ENCODE assay signal across 9 cellular contexts in the genomic region with DNA sequence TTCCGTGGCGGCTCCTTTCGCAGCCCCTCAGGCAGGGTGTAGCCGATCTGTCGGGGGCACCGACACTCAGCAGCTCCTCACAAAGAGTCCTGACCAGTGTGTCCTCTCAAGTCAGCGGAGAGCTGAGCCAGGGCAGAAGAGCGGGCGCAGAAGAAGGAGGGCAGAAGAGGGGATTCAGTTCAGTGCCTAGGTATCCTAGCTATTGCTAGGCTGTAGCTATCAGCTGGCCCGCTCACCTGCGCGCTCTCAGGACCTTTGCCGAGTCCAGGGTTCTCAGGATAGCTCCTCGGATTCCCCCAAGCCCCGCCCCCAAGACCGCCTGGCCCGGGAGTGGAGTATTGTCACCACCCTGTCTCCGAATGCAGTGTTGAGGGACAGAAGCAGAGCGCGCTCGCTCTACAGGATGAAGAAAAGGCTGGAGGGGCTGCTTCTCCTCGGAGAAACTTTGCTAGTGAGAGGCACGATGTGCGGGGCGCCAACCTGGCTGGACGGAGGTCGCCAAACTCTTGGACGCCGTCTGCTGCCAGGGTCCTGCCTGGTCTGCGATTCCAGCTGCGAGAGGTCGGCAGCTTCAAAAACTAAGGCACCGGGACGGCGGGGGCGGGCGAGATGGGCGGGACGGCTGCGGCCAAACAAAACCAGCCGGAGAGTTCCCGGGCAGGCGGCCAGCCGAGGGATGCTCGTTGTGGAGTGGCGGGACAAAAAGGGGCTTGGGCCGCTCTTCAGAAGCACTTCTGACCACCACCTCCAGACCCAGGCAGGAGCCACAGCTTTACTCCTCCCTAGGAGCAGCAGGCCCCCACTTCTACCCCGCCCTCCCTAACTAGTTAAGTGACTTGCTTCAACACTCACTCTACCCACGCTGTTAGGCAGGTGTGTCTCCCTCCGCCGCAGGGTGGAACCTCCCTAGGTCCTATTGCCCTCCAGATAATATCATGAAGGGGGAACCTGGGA. TPM values are rescaled to one million over a fixed set of nuclear protein-coding genes. Genes with fewer than 3 reads are reported as not detected.
DNase-seq lines count a peak whose midpoint lies in the region; ATAC-seq, FAIRE-seq and TF ChIP-seq lines count a peak whose summit lies in the region.
"Had no signal": no experiment of that assay in that cellular context is flagged by ENCODE, and none has a peak within 500 bp of the region (broad histone marks: within the 10 kb centered on the region; RNA-seq: fewer than 3 reads in every experiment).

A gene (minus strand): TSS at position 258 of the 954 bp plus-strand sequence. CDS start 613 bp downstream, outside the sequence.

- H3K79me2 ChIP-seq in OCI-LY3 (ENCODE audit: low read length) = no peaks in the 10 kb centered on the region

- no peak for FAIRE-seq in small intestine (lab: Jason Lieb, UNC)
- FAIRE-seq: A204.1 had no signal

- TF ChIP-seq CTCF in OCI-LY3 (IDR thresholded peaks at IDR 0.05; ENCODE audit: low read depth, low read length) = no peak

- no peaks in the 10 kb centered on the region for H4K20me1 ChIP-seq in OCI-LY3 (ENCODE audit: insufficient read depth, low read length)

- no peaks in the 10 kb centered on the region for H3K9me3 ChIP-seq in OCI-LY3 (ENCODE audit: insufficient read depth, low read length)
- H3K9me3 ChIP-seq in iPS DF 6.9 (ENCODE audit: control insufficient read depth, insufficient read depth, low read length) = no peaks in the 10 kb centered on the region
- no peaks in the 10 kb centered on the region for H3K9me3 ChIP-seq in small intestine (ENCODE audit: control insufficient read depth, low read depth)

- H3K36me3 ChIP-seq in OCI-LY3 (replicated peaks; ENCODE audit: low read depth, low read length) = no peaks in the 10 kb centered on the region
- no peaks in the 10 kb centered on the region for H3K36me3 ChIP-seq in iPS DF 6.9 (ENCODE audit: control insufficient read depth, insufficient read depth, low read length)
- H3K36me3 ChIP-seq in small intestine (ENCODE audit: control insufficient read depth in 2 of 2, insufficient read depth in 2 of 2, low read length in 2 of 2) = no peaks in the 10 kb centered on the region

- H3K9ac ChIP-seq in OCI-LY3 (ENCODE audit: low read length) = peak within 1 kb of the TSS; percentile 66; the same call in 1 of the 2 replicates

- H3K4me3 Mint-ChIP-seq in activated naive CD4-positive, alpha-beta T cell treated with anti-CD3 and anti-CD28 coated beads, Interleukin-2, amount 50 U/mL, for 24 hours = peak within 1 kb of the TSS; percentile 90

- H3K4me3 ChIP-seq in OCI-LY3 (ENCODE audit: low read length) (peak within 1 kb of the TSS; percentile 95), iPS DF 6.9 (ENCODE audit: low read length) (peak within 1 kb of the TSS; percentile 79), small intestine (ENCODE audit: low read depth in 1 of 2, low read length in 2 of 2) (peak within 1 kb of the TSS; percentile 22 to 29)

- H3K27me3 Mint-ChIP-seq in activated naive CD4-positive, alpha-beta T cell treated with anti-CD3 and anti-CD28 coated beads, Interleukin-2, amount 50 U/mL, for 24 hours = no peaks in the 10 kb centered on the region

- H3K4me1 Mint-ChIP-seq in activated naive CD4-positive, alpha-beta T cell treated with anti-CD3 and anti-CD28 coated beads, Interleukin-2, amount 50 U/mL, for 24 hours = peaks cover 36% of the 10 kb centered on the region

- H3K4me2 ChIP-seq in OCI-LY3 (ENCODE audit: low read length) = peak within 1 kb of the TSS; percentile 83

- no peaks in the 10 kb centered on the region for H3K9me3 Mint-ChIP-seq in activated naive CD4-positive, alpha-beta T cell treated with anti-CD3 and anti-CD28 coated beads, Interleukin-2, amount 50 U/mL, for 24 hours

- H3K27ac ChIP-seq in OCI-LY3 (ENCODE audit: low read length) (no peak within 1 kb of the TSS), iPS DF 6.9 (ENCODE audit: low read length) (no peak within 1 kb of the TSS), small intestine (ENCODE audit: low read depth in 1 of 2, low read length in 1 of 2) (no peak within 1 kb of the TSS)

- H2AFZ ChIP-seq in OCI-LY3 (ENCODE audit: low read depth, low read length) = peak within 1 kb of the TSS; percentile 84

- peak; percentile 36 for ATAC-seq in HG02938 (IDR thresholded peaks at IDR 0.05; ENCODE audit: unreplicated experiment)

- no peaks in the 10 kb centered on the region for H3K36me3 Mint-ChIP-seq in activated naive CD4-positive, alpha-beta T cell treated with anti-CD3 and anti-CD28 coated beads, Interleukin-2, amount 50 U/mL, for 24 hours

- DNase-seq in DMS 273 (lab: John Stamatoyannopoulos, UW; ENCODE audit: unreplicated experiment) (peak; percentile 73), DMS 273 treated with DMSO at 0.1 percent for 48 hours (lab: John Stamatoyannopoulos, UW) (no peak), iPS DF 6.9 (ENCODE audit: low read depth, low spot score) (no peak), small intestine (peak; percentile 64), CD1c-positive myeloid dendritic cell (ENCODE audit: extremely low spot score) (no peak)

- H3K27me3 ChIP-seq in OCI-LY3 (ENCODE audit: low read depth, low read length) (no peaks in the 10 kb centered on the region), iPS DF 6.9 (ENCODE audit: control insufficient read depth, insufficient read depth, low read length) (peaks cover 2% of the 10 kb centered on the region; the same call in 1 of the 2 replicates), small intestine (ENCODE audit: control insufficient read depth in 2 of 2, insufficient read depth in 2 of 2, low read length in 2 of 2) (no peaks in the 10 kb centered on the region)

- WGBS in iPS DF 6.9 (ENCODE audit: insufficient coverage, insufficient read length) = no CpG with 5 or more reads among the region's 51 CpGs
- whole genome bisulfite sequencing in small intestine, 3 donors = 1 to 34% (median 5%) methylated on average over 31 to 51 of the region's 51 CpGs

- H3K27ac Mint-ChIP-seq in activated naive CD4-positive, alpha-beta T cell treated with anti-CD3 and anti-CD28 coated beads, Interleukin-2, amount 50 U/mL, for 24 hours = no peak within 1 kb of the TSS

- peaks cover 27% of the 10 kb centered on the region for H3K4me1 ChIP-seq in OCI-LY3 (ENCODE audit: low read length)
- no peaks in the 10 kb centered on the region for H3K4me1 ChIP-seq in iPS DF 6.9 (ENCODE audit: control insufficient read depth, insufficient read depth, low read length)
- no peaks in the 10 kb centered on the region for H3K4me1 ChIP-seq in small intestine (ENCODE audit: control insufficient read depth in 2 of 2, insufficient read depth in 1 of 2, low read depth in 1 of 2, low read length in 1 of 2)

RNA-seq across cellular contexts. Expression of the gene that starts here (rescaled TPM):
- polyA plus RNA-seq in small intestine = 1 to 10 TPM in 2 of 3 donors, under 1 TPM in 1; 0.31 to 2.7 (median 1.4) TPM

Comparison
In these comparisons a context has a peak if more than half of its experiments do, and no peak if none do; other contexts are left out.
1. DNase-seq: peak in DMS 273 (single experiment) and small intestine (single experiment); none in DMS 273 treated with DMSO at 0.1 percent for 48 hours (single experiment), iPS DF 6.9 (single experiment) and CD1c-positive myeloid dendritic cell (single experiment).
2. H3K4me3 ChIP-seq: peak in every context shown above with its lines; median percentile 95 in OCI-LY3; 79 in iPS DF 6.9; 26 in small intestine.